15 cellular contexts compared by ENCODE assay signal in genomic region chr6:11110921-11111768, GRCh38. TPM values are rescaled to one million over a fixed set of nuclear protein-coding genes. Genes with fewer than 3 reads are reported as not detected.
DNase-seq lines count a peak whose midpoint lies in the region; ATAC-seq and TF ChIP-seq lines count a peak whose summit lies in the region.
"Had no signal": no experiment of that assay in that cellular context is flagged by ENCODE, and none has a peak within 500 bp of the region (broad histone marks: within the 10 kb centered on the region; RNA-seq: fewer than 3 reads in every experiment).

ERVFRD-1 (minus strand) TSS chr6:11111725; CDS start chr6:11105310, 6,415 bp downstream.

- no peak within 1 kb of the TSS for H3K9ac ChIP-seq in trophoblast cell (ENCODE audit: low read length)

- H3K9me3 Mint-ChIP-seq in Caco-2 (ENCODE audit: unreplicated experiment), result no peaks in the 10 kb centered on the region
- no peaks in the 10 kb centered on the region for H3K9me3 Mint-ChIP-seq in T-helper 2 cell treated with Interferon-gamma antibody and Interleukin-4, amounts not matched to agents 5 μg/mL and 100 μg/mL, for 36 hours
- H3K9me3 Mint-ChIP-seq in central memory CD8-positive, alpha-beta T cell, result no peaks in the 10 kb centered on the region

- intact Hi-C loops in Caco-2 (cut with micrococcal nuclease; ENCODE audit: unreplicated experiment), result loop anchor here (1.0 kb wide), 1 partner anchor 18 kb away; the partner anchor contains the start of gene SMIM13
- intact Hi-C loops in stomach (cut with DNase I; ENCODE audit: low total_unique reads), result no loop called here

- WGBS in trophoblast cell (ENCODE audit: extremely low coverage, insufficient coverage, insufficient read length), result no CpG with 5 or more reads among the region's 16 CpGs
- 82 to 89% (median 84%) methylated on average over 16 of the region's 16 CpGs for WGBS in stomach, 5 donors

- no peak within 1 kb of the TSS for H2BK12ac ChIP-seq in trophoblast cell (ENCODE audit: low read length)

- TF ChIP-seq CTCF in Caco-2 (IDR thresholded peaks at IDR 0.05; ENCODE audit: insufficient read depth in 1 of 2, low read depth in 1 of 2, low read length in 1 of 2, severe bottlenecking in 1 of 2, unreplicated experiment in 1 of 2), result no peak
- TF ChIP-seq CTCF in stomach (IDR thresholded peaks at IDR 0.05), result no peak

- no peak for TF ChIP-seq POLR2A in stomach (IDR thresholded peaks at IDR 0.05)

- H3K79me2 ChIP-seq in trophoblast cell (ENCODE audit: control insufficient read depth, insufficient read depth, low read length, poor library complexity), result peaks cover 8% of the 10 kb centered on the region

- H3K23ac ChIP-seq in trophoblast cell (ENCODE audit: low read length), result no peak within 1 kb of the TSS

- H4K91ac ChIP-seq in trophoblast cell (ENCODE audit: low read depth, low read length), result peak within 1 kb of the TSS; percentile 49

- peak within 1 kb of the TSS; percentile 8 for H4K8ac ChIP-seq in trophoblast cell (ENCODE audit: low read depth, low read length)

- H3K9me3 ChIP-seq in Caco-2 (no peaks in the 10 kb centered on the region), trophoblast cell (ENCODE audit: insufficient read depth, low read depth, low read length) (no peaks in the 10 kb centered on the region), stomach (no peaks in the 10 kb centered on the region)
- H3K9me3 ChIP-seq: esophagus squamous epithelium, MG63 had no signal

- H3K4me3 Mint-ChIP-seq in Caco-2 (ENCODE audit: unreplicated experiment), result peak within 1 kb of the TSS; percentile 62
- peak within 1 kb of the TSS; percentile 22 for H3K4me3 Mint-ChIP-seq in T-helper 2 cell treated with Interferon-gamma antibody and Interleukin-4, amounts not matched to agents 5 μg/mL and 100 μg/mL, for 36 hours
- H3K4me3 Mint-ChIP-seq in central memory CD8-positive, alpha-beta T cell, result peak within 1 kb of the TSS; percentile 23

- TF ChIP-seq EP300 in stomach (IDR thresholded peaks at IDR 0.05), result no peak

- no peak within 1 kb of the TSS for H2AK5ac ChIP-seq in trophoblast cell (ENCODE audit: low read length)

- no peaks in the 10 kb centered on the region for H3K27me3 ChIP-seq in Caco-2 (replicated peaks; ENCODE audit: control insufficient read depth, insufficient read depth, low read length)
- no peaks in the 10 kb centered on the region for H3K27me3 ChIP-seq in trophoblast cell (ENCODE audit: insufficient read depth, low read length)
- H3K27me3 ChIP-seq in stomach, result no peaks in the 10 kb centered on the region
- H3K27me3 ChIP-seq: brain microvascular endothelial cell, esophagus squamous epithelium, MG63 had no signal

- peaks cover 8% of the 10 kb centered on the region for H3K36me3 Mint-ChIP-seq in Caco-2 (ENCODE audit: insufficient read depth, unreplicated experiment)
- H3K36me3 Mint-ChIP-seq in T-helper 2 cell treated with Interferon-gamma antibody and Interleukin-4, amounts not matched to agents 5 μg/mL and 100 μg/mL, for 36 hours (ENCODE audit: low read depth), result no peaks in the 10 kb centered on the region
- no peaks in the 10 kb centered on the region for H3K36me3 Mint-ChIP-seq in central memory CD8-positive, alpha-beta T cell (ENCODE audit: insufficient read depth)

- no peaks in the 10 kb centered on the region for H3K36me3 ChIP-seq in Caco-2 (ENCODE audit: control insufficient read depth, insufficient read depth, low read length)
- no peaks in the 10 kb centered on the region for H3K36me3 ChIP-seq in trophoblast cell (ENCODE audit: control insufficient read depth in 1 of 2, insufficient read depth in 2 of 2, low read length in 2 of 2)
- H3K36me3 ChIP-seq in stomach, result no peaks in the 10 kb centered on the region
- H3K36me3 ChIP-seq: brain microvascular endothelial cell, esophagus squamous epithelium had no signal

- H3K14ac ChIP-seq in trophoblast cell (ENCODE audit: low read length), result no peak within 1 kb of the TSS

- H3K27me3 Mint-ChIP-seq in Caco-2 (ENCODE audit: insufficient read depth, unreplicated experiment), result no peaks in the 10 kb centered on the region
- H3K27me3 Mint-ChIP-seq in T-helper 2 cell treated with Interferon-gamma antibody and Interleukin-4, amounts not matched to agents 5 μg/mL and 100 μg/mL, for 36 hours (ENCODE audit: low read depth), result no peaks in the 10 kb centered on the region
- no peaks in the 10 kb centered on the region for H3K27me3 Mint-ChIP-seq in central memory CD8-positive, alpha-beta T cell

- H3K18ac ChIP-seq in trophoblast cell (ENCODE audit: low read length), result peak within 1 kb of the TSS; percentile 14

- no peak within 1 kb of the TSS for H4K12ac ChIP-seq in trophoblast cell (ENCODE audit: low read depth, low read length)

- H3K79me1 ChIP-seq in trophoblast cell (ENCODE audit: low read length), result peaks cover 2% of the 10 kb centered on the region

- peak within 1 kb of the TSS; percentile 16 for H3K27ac Mint-ChIP-seq in Caco-2 (ENCODE audit: unreplicated experiment)
- H3K27ac Mint-ChIP-seq in T-helper 2 cell treated with Interferon-gamma antibody and Interleukin-4, amounts not matched to agents 5 μg/mL and 100 μg/mL, for 36 hours, result peak within 1 kb of the TSS; percentile 4
- peak within 1 kb of the TSS; percentile 3 for H3K27ac Mint-ChIP-seq in central memory CD8-positive, alpha-beta T cell (ENCODE audit: low read depth)

- peak within 1 kb of the TSS; percentile 41 for H2BK5ac ChIP-seq in trophoblast cell (ENCODE audit: low read depth, low read length, poor library complexity)

- H3K4me2 ChIP-seq in trophoblast cell (ENCODE audit: low read length), result peak within 1 kb of the TSS; percentile 28

- POLR2A ChIA-PET in Caco-2 (lab: Charles Lee), result interaction anchor here (1.0 to 1.2 kb wide), 2 partner anchors 15 to 17 kb away, joined by 3 read pairs; partner anchors contain the start of gene SMIM13

- H2AFZ ChIP-seq in trophoblast cell (ENCODE audit: insufficient read depth, low read length, poor library complexity), result no peak within 1 kb of the TSS

- H3K4me3 ChIP-seq in Caco-2 (ENCODE audit: low read depth, low read length) (no peak within 1 kb of the TSS; the same call in 1 of the 2 replicates), trophoblast cell (ENCODE audit: low read depth, low read length) (no peak within 1 kb of the TSS), stomach (no peak within 1 kb of the TSS)
- H3K4me3 ChIP-seq: MG63 had no signal

- H3K4ac ChIP-seq in trophoblast cell (ENCODE audit: low read depth, low read length), result no peak within 1 kb of the TSS

- H3K4me1 ChIP-seq in Caco-2, result peaks cover 20% of the 10 kb centered on the region
- peaks cover 15 to 19% of the 10 kb centered on the region in 2 experiments for H3K4me1 ChIP-seq in trophoblast cell (ENCODE audit: control insufficient read depth in 1 of 2, insufficient read depth in 2 of 2, low read length in 2 of 2)
- peaks cover 0 to 11% (median 5%) of the 10 kb centered on the region in 4 donors for H3K4me1 ChIP-seq in stomach

- DNase-seq in Caco-2 (no peak), trophoblast cell (peak; percentile 72 to 85), stomach (no peak), iPS-NIHi7 (ENCODE audit: extremely low spot score) (no peak)
- peak; percentile 17 for DNase-seq in T-helper 2 cell treated with Interferon-gamma antibody and Interleukin-4, amounts not matched to agents 5 μg/mL and 100 μg/mL, for 36 hours (ENCODE audit: low spot score)
- no peak for DNase-seq in central memory CD8-positive, alpha-beta T cell (ENCODE audit: low spot score in 2 of 2)
- DNase-seq: activated CD8-positive, alpha-beta memory T cell treated with anti-CD3 and anti-CD28 coated beads, Interleukin-2, amount 50 U/mL, for 4 hours; brain microvascular endothelial cell; esophagus squamous epithelium; MG63; midbrain; NCI-H2171; substantia nigra had no signal

- ATAC-seq in central memory CD8-positive, alpha-beta T cell (replicated peaks; ENCODE audit: extremely low read depth, poor library complexity, severe bottlenecking), result peak; percentile 24
- ATAC-seq in HG03108 (IDR thresholded peaks at IDR 0.05; ENCODE audit: unreplicated experiment), result no peak

- H3K4me1 Mint-ChIP-seq in Caco-2 (ENCODE audit: low read depth, unreplicated experiment), result peaks cover 7% of the 10 kb centered on the region
- peaks cover 17% of the 10 kb centered on the region for H3K4me1 Mint-ChIP-seq in T-helper 2 cell treated with Interferon-gamma antibody and Interleukin-4, amounts not matched to agents 5 μg/mL and 100 μg/mL, for 36 hours (ENCODE audit: low read depth)
- H3K4me1 Mint-ChIP-seq in central memory CD8-positive, alpha-beta T cell, result peaks cover 44% of the 10 kb centered on the region

- no TSS peak for BruUV-seq in Caco-2 (replicated peaks; lab: Mats Ljungman, UMichigan)

- H2BK120ac ChIP-seq in trophoblast cell (ENCODE audit: insufficient read depth, low read length, poor library complexity), result no peak within 1 kb of the TSS

- CTCF ChIA-PET in Caco-2 (lab: Charles Lee), result interaction anchor here (0.9 to 1.8 kb wide), 3 partner anchors 18 to 157 kb away, joined by 3 to 7 read pairs (median 3); partner anchors contain the start of gene SMIM13

- H3K27ac ChIP-seq in trophoblast cell (ENCODE audit: low read depth, low read length) (peak within 1 kb of the TSS; percentile 62), stomach (no peak within 1 kb of the TSS)
- H3K27ac ChIP-seq: brain microvascular endothelial cell had no signal

RNA-seq across cellular contexts. Expression of gene ERVFRD-1, which starts in this region (rescaled TPM):
- total RNA-seq in Caco-2 (2022), result 0.29 and 0.58 TPM in 2 replicates
- 216 and 232 TPM in 2 replicates for polyA plus RNA-seq in trophoblast cell (2013)
- total RNA-seq in stomach, result 1 to 10 TPM in 1 of 5 donors, not detected in 4; 1.2 TPM
- polyA plus RNA-seq in stomach, result under 1 TPM in 2 of 3 donors, not detected in 1; 0.15 to 0.19 TPM
- total RNA-seq: renal cortical epithelial cell had no signal

Comparison
In these comparisons a context has a peak if more than half of its experiments do, and no peak if none do; other contexts are left out.
1. DNase-seq: peak in T-helper 2 cell treated with Interferon-gamma antibody and Interleukin-4, amounts not matched to agents 5 μg/mL and 100 μg/mL, for 36 hours (single experiment) and trophoblast cell (2 of 2); none in Caco-2 (0 of 2), central memory CD8-positive, alpha-beta T cell (0 of 2), stomach (single experiment) and iPS-NIHi7 (single experiment).
2. Peak in every context shown above with its lines, with median percentiles within 50 percentile points of each other: H3K27ac Mint-ChIP-seq and H3K4me3 Mint-ChIP-seq.